In genomic region chr2:201151127-201152074, GRCh38 we compare ENCODE assay signal across 8 cellular contexts. TPM values are rescaled to one million over a fixed set of nuclear protein-coding genes. Genes with fewer than 3 reads are reported as not detected.
DNase-seq lines count a peak whose midpoint lies in the region; ATAC-seq and TF ChIP-seq lines count a peak whose summit lies in the region.

No MANE protein-coding gene starts in this region.

- intact Hi-C loops in activated B cell treated with CpG ODN at 0.5 μM for 24 hours (cut with micrococcal nuclease) (loop anchor here (1.0 kb wide), 1 partner anchor 33 kb away; no protein-coding TSS in a partner anchor), left cardiac atrium (cut with DNase I) (no loop called here)

- H3K4me1 Mint-ChIP-seq in CD4-positive, CD25-positive, alpha-beta regulatory T cell, result peaks cover 25 to 47% (median 40%) of the 10 kb centered on the region in 4 donors
- peaks cover 52% of the 10 kb centered on the region for H3K4me1 Mint-ChIP-seq in activated B cell treated with CpG ODN at 0.5 μM for 24 hours

- peak overlapping the region; percentile 34 for H3K4me3 ChIP-seq in CD4-positive, CD25-positive, alpha-beta regulatory T cell (ENCODE audit: low read depth, low read length)

- peak overlapping the region; percentile 76 for H3K27ac ChIP-seq in CD4-positive, CD25-positive, alpha-beta regulatory T cell (ENCODE audit: insufficient read depth, low read length, poor library complexity, severe bottlenecking)

- CTCF ChIA-PET in activated B cell treated with CpG ODN at 0.5 μM for 24 hours (lab: Charles Lee), result interaction anchor here (0.8 to 1.5 kb wide), 4 partner anchors 33 to 188 kb away, joined by 3 read pairs; partner anchors contain the start of gene ORC2

- no peaks in the 10 kb centered on the region for H3K9me3 Mint-ChIP-seq in CD4-positive, CD25-positive, alpha-beta regulatory T cell
- no peaks in the 10 kb centered on the region for H3K9me3 Mint-ChIP-seq in activated B cell treated with CpG ODN at 0.5 μM for 24 hours

- POLR2A ChIA-PET in activated B cell treated with CpG ODN at 0.5 μM for 24 hours (lab: Charles Lee), result interaction anchor here (0.5 to 7.4 kb wide), 7 partner anchors 14 to 1301 kb away, joined by 3 to 84 read pairs (median 4); partner anchors contain the start of genes CFLAR and NIF3L1

- H3K4me1 ChIP-seq in CD4-positive, CD25-positive, alpha-beta regulatory T cell (ENCODE audit: control insufficient read depth, insufficient read depth, low read length, poor library complexity, severe bottlenecking), result peaks cover 25% of the 10 kb centered on the region

- H3K4me3 Mint-ChIP-seq in CD4-positive, CD25-positive, alpha-beta regulatory T cell, result peak overlapping the region in 3 of 4 donors; percentile 22 to 36 (median 35)
- H3K4me3 Mint-ChIP-seq in activated B cell treated with CpG ODN at 0.5 μM for 24 hours, result peak overlapping the region; percentile 71

- peaks cover 45% of the 10 kb centered on the region for H3K36me3 Mint-ChIP-seq in CD4-positive, CD25-positive, alpha-beta regulatory T cell
- H3K36me3 Mint-ChIP-seq in activated B cell treated with CpG ODN at 0.5 μM for 24 hours (ENCODE audit: low read depth), result peaks cover 79% of the 10 kb centered on the region

- H3K27me3 Mint-ChIP-seq in CD4-positive, CD25-positive, alpha-beta regulatory T cell, result no peaks in the 10 kb centered on the region
- no peaks in the 10 kb centered on the region for H3K27me3 Mint-ChIP-seq in activated B cell treated with CpG ODN at 0.5 μM for 24 hours

- no peaks in the 10 kb centered on the region for H3K9me3 ChIP-seq in CD4-positive, CD25-positive, alpha-beta regulatory T cell (ENCODE audit: control insufficient read depth in 2 of 2, low read length in 2 of 2)

- H3K27ac Mint-ChIP-seq in CD4-positive, CD25-positive, alpha-beta regulatory T cell, result peak overlapping the region; percentile 32 to 89 (median 86)
- peak overlapping the region; percentile 95 for H3K27ac Mint-ChIP-seq in activated B cell treated with CpG ODN at 0.5 μM for 24 hours

- DNase-seq in CD4-positive, CD25-positive, alpha-beta regulatory T cell, result peak in 1 of 3 donors; percentile 12
- no peak for DNase-seq in activated B cell treated with CpG ODN at 0.5 μM for 24 hours
- no peak for DNase-seq in left cardiac atrium
- peak; percentile 70 for DNase-seq in stromal cell of bone marrow (ENCODE audit: low read depth)
- no peak for DNase-seq in stimulated activated CD4-positive, alpha-beta T cell treated with anti-CD3 and anti-CD28 coated beads, Interleukin-4, amount 100 ng/mL, for 4 hours
- DNase-seq in DMS79 (lab: John Stamatoyannopoulos, UW), result no peak

- peak; percentile 54 to 60 for ATAC-seq in CD4-positive, CD25-positive, alpha-beta regulatory T cell (ENCODE audit: low read depth in 2 of 2)
- ATAC-seq in GM19463 (IDR thresholded peaks at IDR 0.05; ENCODE audit: unreplicated experiment) (peak; percentile 77), HG03571 (IDR thresholded peaks at IDR 0.05; ENCODE audit: unreplicated experiment) (peak; percentile 89), activated B cell treated with CpG ODN at 0.5 μM for 24 hours (ENCODE audit: low read depth) (peak; percentile 78), left cardiac atrium (peak; percentile 36 to 41)

- no peaks in the 10 kb centered on the region for H3K27me3 ChIP-seq in CD4-positive, CD25-positive, alpha-beta regulatory T cell (ENCODE audit: control insufficient read depth, insufficient read depth, low read length)

- no peak for TF ChIP-seq CTCF in activated B cell treated with CpG ODN at 0.5 μM for 24 hours (IDR thresholded peaks at IDR 0.05)

- peaks cover 72% of the 10 kb centered on the region for H3K36me3 ChIP-seq in CD4-positive, CD25-positive, alpha-beta regulatory T cell (ENCODE audit: control insufficient read depth, insufficient read depth, low read length)

RNA-seq across cellular contexts. Expression of gene CASP10, which starts 31.5 kb away (rescaled TPM):
- total RNA-seq in CD4-positive, CD25-positive, alpha-beta regulatory T cell, result 15.1 TPM
- 1 to 10 TPM; 4.4 to 7.1 (median 5.6) TPM for polyA plus RNA-seq in CD4-positive, CD25-positive, alpha-beta regulatory T cell
- total RNA-seq in activated B cell treated with CpG ODN at 0.5 μM for 24 hours (9.5 and 13.8 TPM in 2 replicates), left cardiac atrium (1 to 10 TPM; 7.1 to 9.9 TPM)

RNA-seq across cellular contexts. Expression of gene CFLAR, which starts 35.4 kb away (rescaled TPM):
- 306 TPM for total RNA-seq in CD4-positive, CD25-positive, alpha-beta regulatory T cell
- 100 to 1,000 TPM; 118 to 159 (median 132) TPM for polyA plus RNA-seq in CD4-positive, CD25-positive, alpha-beta regulatory T cell
- total RNA-seq in activated B cell treated with CpG ODN at 0.5 μM for 24 hours (274 and 320 TPM in 2 replicates), left cardiac atrium (100 to 1,000 TPM; 195 to 255 TPM)

Comparison
In these comparisons a context has a peak if more than half of its experiments do, and no peak if none do; other contexts are left out.
1. ATAC-seq: peak in every context shown above with its lines; median percentile 89 in HG03571; 78 in activated B cell treated with CpG ODN at 0.5 μM for 24 hours; 77 in GM19463; 57 in CD4-positive, CD25-positive, alpha-beta regulatory T cell; 38 in left cardiac atrium.